9 cellular contexts compared by ENCODE assay signal in the genomic region with DNA sequence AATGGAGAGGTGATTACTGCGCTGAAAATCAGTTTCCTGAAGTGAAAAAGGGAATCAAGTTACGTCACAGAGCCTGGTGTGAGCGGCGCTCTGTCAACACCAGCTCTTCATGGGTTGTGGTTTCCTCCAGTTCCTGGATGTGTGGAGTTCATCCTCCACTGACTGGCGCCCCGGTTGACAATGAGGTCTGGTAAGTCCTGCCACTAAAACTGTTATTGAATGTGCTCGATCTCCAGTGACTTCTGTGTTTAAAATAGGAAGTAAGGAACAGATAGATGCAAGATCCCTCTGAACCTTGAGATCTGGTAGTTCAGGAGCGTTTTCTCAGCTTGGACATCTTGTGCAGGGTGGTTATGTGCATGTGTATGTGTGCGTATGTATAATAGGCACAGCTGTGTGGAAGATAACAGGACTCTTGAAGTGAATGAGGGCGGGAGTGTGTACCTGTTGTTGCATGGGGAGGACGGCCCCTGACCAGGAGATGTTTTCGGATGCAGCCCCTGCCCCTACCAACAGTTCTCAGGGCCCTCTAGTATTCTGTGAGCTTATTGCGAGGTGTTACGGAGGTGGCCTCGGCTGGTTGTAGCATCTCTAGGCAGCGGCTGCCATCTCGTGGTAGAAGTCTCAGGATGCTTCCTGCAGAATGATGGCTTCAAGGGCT. TPM values are rescaled to one million over a fixed set of nuclear protein-coding genes. Genes with fewer than 3 reads are reported as not detected.
DNase-seq lines count a peak whose midpoint lies in the region; ATAC-seq, FAIRE-seq and TF ChIP-seq lines count a peak whose summit lies in the region.
"Had no signal": no experiment of that assay in that cellular context is flagged by ENCODE, and none has a peak within 500 bp of the region (broad histone marks: within the 10 kb centered on the region; RNA-seq: fewer than 3 reads in every experiment).

No MANE protein-coding gene starts in this region.

- no peak overlapping the region for H3K4me3 Mint-ChIP-seq in activated T-cell treated with anti-CD3 and anti-CD28 coated beads, Interleukin-2, amount 50 U/mL, for 24 hours
- no peak overlapping the region for H3K4me3 Mint-ChIP-seq in neural crest cell

- H3K4me2 ChIP-seq in OCI-LY3 (ENCODE audit: low read length), result peak overlapping the region; percentile 80

- H3K9ac ChIP-seq in OCI-LY3 (ENCODE audit: low read length), result peak overlapping the region; percentile 24; the same call in 1 of the 2 replicates

- H3K4me1 ChIP-seq in OCI-LY3 (ENCODE audit: low read length), result peaks cover 9% of the 10 kb centered on the region

- ATAC-seq in GM21360 (IDR thresholded peaks at IDR 0.05; ENCODE audit: unreplicated experiment), result peak; percentile 90

- H3K27ac Mint-ChIP-seq in activated T-cell treated with anti-CD3 and anti-CD28 coated beads, Interleukin-2, amount 50 U/mL, for 24 hours, result peak overlapping the region; percentile 15
- peak overlapping the region; percentile 57 for H3K27ac Mint-ChIP-seq in neural crest cell (ENCODE audit: unreplicated experiment)

- peak overlapping the region; percentile 73 for H2AFZ ChIP-seq in OCI-LY3 (ENCODE audit: low read depth, low read length)

- H3K36me3 ChIP-seq in OCI-LY3 (replicated peaks; ENCODE audit: low read depth, low read length), result no peaks in the 10 kb centered on the region

- no peaks in the 10 kb centered on the region for H3K79me2 ChIP-seq in OCI-LY3 (ENCODE audit: low read length)

- no peaks in the 10 kb centered on the region for H3K36me3 Mint-ChIP-seq in activated T-cell treated with anti-CD3 and anti-CD28 coated beads, Interleukin-2, amount 50 U/mL, for 24 hours (ENCODE audit: low read depth)
- H3K36me3 Mint-ChIP-seq in neural crest cell (ENCODE audit: low read depth), result no peaks in the 10 kb centered on the region

- H3K9me3 Mint-ChIP-seq in activated T-cell treated with anti-CD3 and anti-CD28 coated beads, Interleukin-2, amount 50 U/mL, for 24 hours, result no peaks in the 10 kb centered on the region
- no peaks in the 10 kb centered on the region for H3K9me3 Mint-ChIP-seq in neural crest cell

- H3K27ac ChIP-seq in HL-60 (replicated peaks) (no peak overlapping the region), OCI-LY3 (ENCODE audit: low read length) (no peak overlapping the region), substantia nigra (ENCODE audit: low read depth, low read length, poor library complexity, severe bottlenecking) (no peak overlapping the region)
- H3K27ac ChIP-seq: epithelial cell of prostate had no signal

- H3K27me3 Mint-ChIP-seq in activated T-cell treated with anti-CD3 and anti-CD28 coated beads, Interleukin-2, amount 50 U/mL, for 24 hours, result no peaks in the 10 kb centered on the region
- peaks cover 20% of the 10 kb centered on the region for H3K27me3 Mint-ChIP-seq in neural crest cell (ENCODE audit: low read depth)

- no peaks in the 10 kb centered on the region for H3K9me3 ChIP-seq in OCI-LY3 (ENCODE audit: insufficient read depth, low read length)

- H3K27me3 ChIP-seq in HL-60 (ENCODE audit: insufficient read depth, poor library complexity, severe bottlenecking), result peaks cover 2% of the 10 kb centered on the region
- H3K27me3 ChIP-seq in OCI-LY3 (ENCODE audit: low read depth, low read length), result peaks cover 5% of the 10 kb centered on the region; the same call in 1 of the 2 replicates

- DNase-seq in D721Med (ENCODE audit: insufficient read length, low spot score), result no peak
- peak; percentile 44 to 82 for DNase-seq in HL-60 (ENCODE audit: low read depth in 1 of 2, low spot score in 1 of 2)
- peak; percentile 81 for DNase-seq in activated T-cell treated with anti-CD3 and anti-CD28 coated beads, Interleukin-2, amount 50 U/mL, for 24 hours
- peak; percentile 67 for DNase-seq in fibroblast of mammary gland (ENCODE audit: low read depth)
- DNase-seq in neural crest cell (ENCODE audit: low read depth, low spot score), result peak; percentile 68
- peak in 44 of 49 donors; percentile 7 to 82 (median 62) for DNase-seq in substantia nigra (lab: John Stamatoyannopoulos, UW)

- H3K4me1 Mint-ChIP-seq in activated T-cell treated with anti-CD3 and anti-CD28 coated beads, Interleukin-2, amount 50 U/mL, for 24 hours (ENCODE audit: low read depth), result peaks cover 8% of the 10 kb centered on the region
- H3K4me1 Mint-ChIP-seq in neural crest cell, result peaks cover 4% of the 10 kb centered on the region

- no peaks in the 10 kb centered on the region for H4K20me1 ChIP-seq in OCI-LY3 (ENCODE audit: insufficient read depth, low read length)

- TF ChIP-seq CTCF in D721Med (IDR thresholded peaks at IDR 0.05; ENCODE audit: insufficient read depth, missing control alignments) (peak; percentile 88), HL-60 (IDR thresholded peaks at IDR 0.05; ENCODE audit: insufficient read depth, low read length) (peak; percentile 81), OCI-LY3 (IDR thresholded peaks at IDR 0.05; ENCODE audit: low read depth, low read length) (peak; percentile 87), fibroblast of mammary gland (conservative IDR thresholded peaks at IDR 0.05; ENCODE audit: control insufficient read depth, insufficient read depth, low read depth, low read length) (peak; percentile 75), neural crest cell (conservative IDR thresholded peaks at IDR 0.05) (peak; percentile 82)

- H3K4me3 ChIP-seq in HL-60 (replicated peaks; ENCODE audit: insufficient read depth, low read length) (peak overlapping the region; percentile 6), OCI-LY3 (ENCODE audit: low read length) (peak overlapping the region; percentile 73), fibroblast of mammary gland (ENCODE audit: control insufficient read depth, low read depth, low read length) (no peak overlapping the region)

- FAIRE-seq in D721Med (lab: Jason Lieb, UNC), result no peak

RNA-seq across cellular contexts. Expression of a gene that starts 22.0 kb away (rescaled TPM):
- 128 and 133 TPM in 2 replicates for total RNA-seq in neural crest cell
